Comparison of ENCODE assay signal across 8 cellular contexts in genomic region chr12:7113389-7113871, GRCh38. TPM values are rescaled to one million over a fixed set of nuclear protein-coding genes. Genes with fewer than 3 reads are reported as not detected.
DNase-seq lines count a peak whose midpoint lies in the region; ATAC-seq, FAIRE-seq and TF ChIP-seq lines count a peak whose summit lies in the region.

No MANE protein-coding gene starts in this region.

- TF ChIP-seq CTCF in A549 (IDR thresholded peaks at IDR 0.05) (peak; percentile 85), GM10248 (IDR thresholded peaks at IDR 0.05; ENCODE audit: control extremely low read depth, extremely low read depth, low read depth, missing control alignments) (peak; percentile 80), gastroesophageal sphincter (IDR thresholded peaks at IDR 0.05) (peak in 3 of 4 experiments; percentile 82 to 94 (median 83)), sigmoid colon (IDR thresholded peaks at IDR 0.05) (peak; percentile 59 to 84 (median 80))

- H3K4me1 Mint-ChIP-seq in activated T-cell treated with anti-CD3 and anti-CD28 coated beads, Interleukin-2, amount 50 U/mL, for 72 hours (ENCODE audit: low read depth) = peaks cover 38% of the 10 kb centered on the region

- no peak overlapping the region for H3K27ac Mint-ChIP-seq in activated T-cell treated with anti-CD3 and anti-CD28 coated beads, Interleukin-2, amount 50 U/mL, for 72 hours

- no peak for TF ChIP-seq EP300 in A549 (IDR thresholded peaks at IDR 0.05)
- TF ChIP-seq EP300 in gastroesophageal sphincter (IDR thresholded peaks at IDR 0.05) = no peak
- TF ChIP-seq EP300 in sigmoid colon (IDR thresholded peaks at IDR 0.05) = no peak

- POLR2A ChIA-PET in A549 (lab: Yijun Ruan, JAX) (interaction anchor here (1.8 kb wide), 2 partner anchors 53 to 169 kb away, joined by 5 to 10 read pairs; partner anchors contain the start of genes C12orf57, C1S and RNU7-1), GM10248 (lab: Yijun Ruan, JAX) (no interaction called here)

- H3K9me3 ChIP-seq in A549 (no peaks in the 10 kb centered on the region), gastroesophageal sphincter (no peaks in the 10 kb centered on the region), sigmoid colon (no peaks in the 10 kb centered on the region)

- no peak overlapping the region for H3K4me3 Mint-ChIP-seq in activated T-cell treated with anti-CD3 and anti-CD28 coated beads, Interleukin-2, amount 50 U/mL, for 72 hours

- DNase-seq in A549 (ENCODE audit: low read depth in 1 of 2, low spot score in 1 of 2) (peak; percentile 44 to 47), GM10248 (ENCODE audit: extremely low spot score) (peak; percentile 73), NCI-H2171 treated with DMSO at 0.1 percent for 48 hours (lab: John Stamatoyannopoulos, UW) (peak; percentile 89), sigmoid colon (peak; percentile 67), globus pallidus (ENCODE audit: low spot score) (no peak)
- peak; percentile 31 to 53 for DNase-seq in activated T-cell treated with anti-CD3 and anti-CD28 coated beads, Interleukin-2, amount 50 U/mL, for 72 hours

- no peaks in the 10 kb centered on the region for H3K9me3 Mint-ChIP-seq in activated T-cell treated with anti-CD3 and anti-CD28 coated beads, Interleukin-2, amount 50 U/mL, for 72 hours

- TF ChIP-seq RAD21 in A549 (conservative IDR thresholded peaks at IDR 0.05 in 1 of 2, IDR thresholded peaks at IDR 0.05 in 1 of 2) = peak; percentile 71 to 72

- H3K36me3 Mint-ChIP-seq in activated T-cell treated with anti-CD3 and anti-CD28 coated beads, Interleukin-2, amount 50 U/mL, for 72 hours (ENCODE audit: insufficient read depth in 2 of 2) = peaks cover 3 to 7% of the 10 kb centered on the region in 2 donors

- 21% methylated on average over 5 of the region's 5 CpGs for WGBS in A549 (ENCODE audit: missing lambda C conversion rate)
- WGBS in gastroesophageal sphincter (ENCODE audit: low coverage in 1 of 2), 2 donors = 0 to 22% methylated on average over 1 to 3 of the region's 5 CpGs
- 47 to 56% methylated on average over 5 of the region's 5 CpGs for WGBS in sigmoid colon, 2 donors

- H3K27ac ChIP-seq in A549 (peak overlapping the region in 1 of 2 experiments; percentile 59; a peak in 2 of 6 replicates), gastroesophageal sphincter (peak overlapping the region in 1 of 4 donors; percentile 3), sigmoid colon (peak overlapping the region in 1 of 4 donors; percentile 2)

- H3K27me3 Mint-ChIP-seq in activated T-cell treated with anti-CD3 and anti-CD28 coated beads, Interleukin-2, amount 50 U/mL, for 72 hours (ENCODE audit: low read depth) = no peaks in the 10 kb centered on the region

- H3K4me3 ChIP-seq in A549 (no peak overlapping the region), gastroesophageal sphincter (no peak overlapping the region), sigmoid colon (no peak overlapping the region)

- intact Hi-C loops in sigmoid colon (cut with DNase I) = loop anchor here (1.0 to 10.0 kb wide), 3 partner anchors 53 to 249 kb away; partner anchors contain the start of genes C12orf57, C1S and TPI1

- ATAC-seq in A549 (0 out of 6 replicates have a peak, but pooled peaks of 1 of the 2 experiments have one; percentile 3), gastroesophageal sphincter (no peak), HG03280 (IDR thresholded peaks at IDR 0.05; ENCODE audit: unreplicated experiment) (no peak)
- no peak for ATAC-seq in activated T-cell treated with anti-CD3 and anti-CD28 coated beads, Interleukin-2, amount 50 U/mL, for 72 hours (replicated peaks in 1 of 2)

- CTCF ChIA-PET in A549 (lab: Yijun Ruan, JAX) = interaction anchor here (0.6 to 8.4 kb wide), 46 partner anchors 9 to 529 kb away, joined by 3 to 309 read pairs (median 5); partner anchors contain the start of genes C12orf57, C1R, C1S and LPCAT3
- CTCF ChIA-PET in GM10248 (lab: Yijun Ruan, JAX) = interaction anchor here (0.6 to 8.3 kb wide), 38 partner anchors 8 to 243 kb away, joined by 3 to 108 read pairs (median 4); partner anchors contain the start of genes C12orf57, RNU7-1 and SPSB2

- H3K36me3 ChIP-seq in gastroesophageal sphincter = peaks cover 0 to 39% of the 10 kb centered on the region in 2 donors
- peaks cover 0 to 8% (median 0%) of the 10 kb centered on the region in 4 donors for H3K36me3 ChIP-seq in sigmoid colon

- no peak for FAIRE-seq in A549 (lab: Jason Lieb, UNC)

- no peak overlapping the region for H3K4me2 ChIP-seq in A549

- H3K27me3 ChIP-seq in gastroesophageal sphincter (no peaks in the 10 kb centered on the region), sigmoid colon (no peaks in the 10 kb centered on the region)

- H3K4me1 ChIP-seq in A549 = peaks cover 20% of the 10 kb centered on the region
- H3K4me1 ChIP-seq in gastroesophageal sphincter = peaks cover 0 to 36% (median 12%) of the 10 kb centered on the region in 3 donors
- H3K4me1 ChIP-seq in sigmoid colon = peaks cover 0 to 14% (median 9%) of the 10 kb centered on the region in 4 donors

- no peak for TF ChIP-seq POLR2A in A549 (IDR thresholded peaks at IDR 0.05; ENCODE audit: low read length)
- no peak for TF ChIP-seq POLR2A in gastroesophageal sphincter (IDR thresholded peaks at IDR 0.05)
- no peak for TF ChIP-seq POLR2A in sigmoid colon (IDR thresholded peaks at IDR 0.05)

TF ChIP-seq in A549, 52 proteins besides CTCF, POLR2A, EP300 and RAD21:
- TF ChIP-seq POLR2AphosphoS2 (conservative IDR thresholded peaks at IDR 0.05; ENCODE audit: low read length) (no peak), SMC3 (IDR thresholded peaks at IDR 0.05) (peak; percentile 74)

RNA-seq across cellular contexts. Expression of gene C1RL, which starts 4.4 kb away (rescaled TPM):
- polyA plus RNA-seq in A549 (2011; rRNA removed) (30.4 and 32.4 TPM in 2 replicates), A549 (2017; fragmentation: RNase III; extraction: RNeasy Plus Mini Kit Qiagen cat#74134 plus additional on column Dnase treatment) (20.8 to 28.3 TPM (median 25.2 TPM) in 3 replicates), sigmoid colon (10 to 100 TPM in 2 of 3 donors, 1 to 10 TPM in 1; 9.9 to 45.5 (median 12.0) TPM)
- polyA plus RNA-seq in A549 (2012; cell fraction: cytosol; rRNA removed) = 12.2 and 17.4 TPM in 2 replicates
- 25.9 and 28.2 TPM in 2 replicates for polyA plus RNA-seq in A549 (2012; cell fraction: nucleus; rRNA removed)
- 48.3 and 54.9 TPM in 2 replicates for polyA minus RNA-seq in A549 (2011; rRNA and poly(A)+ RNA removed)
- 10 to 100 TPM; 22.6 to 27.4 TPM for total RNA-seq in activated T-cell treated with anti-CD3 and anti-CD28 coated beads, Interleukin-2, amount 50 U/mL, for 72 hours
- total RNA-seq in gastroesophageal sphincter (100 to 1,000 TPM in 2 of 4 donors, 10 to 100 TPM in 2; 85.9 to 181 (median 103) TPM), sigmoid colon (10 to 100 TPM; 44.2 to 82.6 (median 65.3) TPM)

RNA-seq across cellular contexts. Expression of gene RBP5, which starts 15.3 kb away (rescaled TPM):
- polyA plus RNA-seq in A549 (2011; rRNA removed) = not detected in 2 replicates
- polyA plus RNA-seq in A549 (2012; cell fraction: cytosol; rRNA removed) = 0.04 TPM in 1 of 2 replicates, not detected in the other
- not detected in 2 replicates for polyA plus RNA-seq in A549 (2012; cell fraction: nucleus; rRNA removed)
- 0.09 to 0.44 TPM (median 0.25 TPM) in 3 replicates for polyA plus RNA-seq in A549 (2017; fragmentation: RNase III; extraction: RNeasy Plus Mini Kit Qiagen cat#74134 plus additional on column Dnase treatment)
- not detected in 2 replicates for polyA minus RNA-seq in A549 (2011; rRNA and poly(A)+ RNA removed)
- total RNA-seq in activated T-cell treated with anti-CD3 and anti-CD28 coated beads, Interleukin-2, amount 50 U/mL, for 72 hours = under 1 TPM in 1 of 2 donors, not detected in 1; 0.26 TPM
- 1 to 10 TPM in 1 of 4 donors, under 1 TPM in 1, not detected in 2; 0.58 to 1.1 TPM for total RNA-seq in gastroesophageal sphincter
- total RNA-seq in sigmoid colon = under 1 TPM in 1 of 4 donors, not detected in 3; 0.71 TPM
- 10 to 100 TPM in 1 of 3 donors, 1 to 10 TPM in 2; 3.7 to 30.9 (median 4.2) TPM for polyA plus RNA-seq in sigmoid colon

RNA-seq across cellular contexts. Expression of gene CLSTN3, which starts 16.7 kb away (rescaled TPM):
- polyA plus RNA-seq in A549 (2011; rRNA removed) = 24.9 and 32.7 TPM in 2 replicates
- polyA plus RNA-seq in A549 (2012; cell fraction: cytosol; rRNA removed) = 16.3 and 19.7 TPM in 2 replicates
- 222 and 235 TPM in 2 replicates for polyA plus RNA-seq in A549 (2012; cell fraction: nucleus; rRNA removed)
- 17.4 to 22.5 TPM (median 19.3 TPM) in 3 replicates for polyA plus RNA-seq in A549 (2017; fragmentation: RNase III; extraction: RNeasy Plus Mini Kit Qiagen cat#74134 plus additional on column Dnase treatment)
- polyA minus RNA-seq in A549 (2011; rRNA and poly(A)+ RNA removed) = 18.9 and 26.1 TPM in 2 replicates
- 10 to 100 TPM; 56.1 to 59.2 TPM for total RNA-seq in activated T-cell treated with anti-CD3 and anti-CD28 coated beads, Interleukin-2, amount 50 U/mL, for 72 hours
- 10 to 100 TPM; 13.9 to 34.3 (median 17.4) TPM for total RNA-seq in gastroesophageal sphincter
- 10 to 100 TPM; 11.5 to 41.5 (median 19.3) TPM for total RNA-seq in sigmoid colon
- polyA plus RNA-seq in sigmoid colon = 10 to 100 TPM in 1 of 3 donors, 1 to 10 TPM in 2; 3.7 to 25.9 (median 6.0) TPM

RNA-seq across cellular contexts. Expression of gene C1R, which starts 21.2 kb away (rescaled TPM):
- polyA plus RNA-seq in A549 (2011; rRNA removed) = 36.0 and 57.8 TPM in 2 replicates
- polyA plus RNA-seq in A549 (2012; cell fraction: cytosol; rRNA removed) = 18.5 and 25.0 TPM in 2 replicates
- 52.6 and 57.7 TPM in 2 replicates for polyA plus RNA-seq in A549 (2012; cell fraction: nucleus; rRNA removed)
- 24.8 to 40.4 TPM (median 31.4 TPM) in 3 replicates for polyA plus RNA-seq in A549 (2017; fragmentation: RNase III; extraction: RNeasy Plus Mini Kit Qiagen cat#74134 plus additional on column Dnase treatment)
- 30.6 and 32.9 TPM in 2 replicates for polyA minus RNA-seq in A549 (2011; rRNA and poly(A)+ RNA removed)
- 1 to 10 TPM; 5.6 to 6.4 TPM for total RNA-seq in activated T-cell treated with anti-CD3 and anti-CD28 coated beads, Interleukin-2, amount 50 U/mL, for 72 hours
- total RNA-seq in gastroesophageal sphincter = 100 to 1,000 TPM; 330 to 846 (median 620) TPM
- total RNA-seq in sigmoid colon = 100 to 1,000 TPM; 328 to 493 (median 467) TPM
- 100 to 1,000 TPM in 1 of 3 donors, 10 to 100 TPM in 2; 23.8 to 257 (median 54.1) TPM for polyA plus RNA-seq in sigmoid colon

RNA-seq across cellular contexts. Expression of gene C1S, which starts 52.9 kb away (rescaled TPM):
- polyA plus RNA-seq in A549 (2011; rRNA removed) = 107 and 109 TPM in 2 replicates
- 24.7 and 35.9 TPM in 2 replicates for polyA plus RNA-seq in A549 (2012; cell fraction: cytosol; rRNA removed)
- 43.1 and 64.1 TPM in 2 replicates for polyA plus RNA-seq in A549 (2012; cell fraction: nucleus; rRNA removed)
- polyA plus RNA-seq in A549 (2017; fragmentation: RNase III; extraction: RNeasy Plus Mini Kit Qiagen cat#74134 plus additional on column Dnase treatment) = 61.2 to 76.2 TPM (median 65.5 TPM) in 3 replicates
- 51.9 and 53.4 TPM in 2 replicates for polyA minus RNA-seq in A549 (2011; rRNA and poly(A)+ RNA removed)
- 1 to 10 TPM; 4.0 to 6.6 TPM for total RNA-seq in activated T-cell treated with anti-CD3 and anti-CD28 coated beads, Interleukin-2, amount 50 U/mL, for 72 hours
- total RNA-seq in gastroesophageal sphincter = 100 to 1,000 TPM; 391 to 853 (median 638) TPM
- total RNA-seq in sigmoid colon = 100 to 1,000 TPM; 420 to 622 (median 463) TPM
- polyA plus RNA-seq in sigmoid colon = 100 to 1,000 TPM in 1 of 3 donors, 10 to 100 TPM in 2; 15.5 to 244 (median 52.9) TPM
